ENCODE assay signal across 14 cellular contexts in the genomic region with DNA sequence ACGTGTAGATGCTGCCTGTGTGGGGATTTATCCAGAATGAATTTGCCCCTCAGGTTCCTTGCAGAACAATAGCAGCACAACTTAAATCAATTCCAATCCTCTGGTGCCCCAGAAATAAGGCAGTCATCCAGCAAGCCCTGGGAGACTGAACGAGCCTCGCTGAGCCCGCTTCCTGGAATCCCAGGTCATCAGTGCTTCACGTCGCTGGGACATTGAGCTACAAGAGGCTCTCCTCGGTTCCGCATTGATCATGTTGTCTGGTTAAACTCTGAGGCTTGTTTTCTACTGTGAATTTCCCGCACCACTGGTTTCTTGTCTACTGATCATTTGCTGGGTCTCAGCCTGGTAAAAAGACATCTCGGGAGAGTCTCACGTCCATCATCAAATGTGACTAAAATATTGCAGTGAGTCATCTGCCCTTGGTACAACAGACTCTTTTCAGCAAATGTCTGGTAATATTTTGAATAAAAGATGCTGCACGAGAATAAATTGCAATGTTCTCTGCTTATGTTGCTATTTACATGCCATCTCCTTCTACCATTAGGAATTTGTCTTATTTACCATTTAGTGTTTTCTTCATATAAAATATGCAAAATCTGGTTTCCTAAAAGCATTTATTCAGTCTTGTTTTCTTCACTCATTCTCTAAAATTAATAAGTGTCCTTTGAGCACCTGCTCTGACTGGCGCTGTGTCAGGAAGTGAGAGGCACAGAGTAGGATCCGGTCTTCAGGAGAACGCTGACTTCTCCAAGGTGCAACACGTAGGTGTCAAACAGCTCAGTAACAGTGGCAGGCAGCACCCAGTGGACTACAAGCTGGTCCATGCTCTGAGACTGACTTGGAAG.
A peak's percentile ranks its signal among the peaks of the same experiment; 100 is the strongest.
DNase-seq lines count a peak whose midpoint lies in the region; ATAC-seq, FAIRE-seq and TF ChIP-seq lines count a peak whose summit lies in the region.
"Had no signal": no experiment of that assay in that cellular context is flagged by ENCODE, and none has a peak within 500 bp of the region (broad histone marks: within the 10 kb centered on the region; RNA-seq: fewer than 3 reads in every experiment).

No MANE protein-coding gene starts in this region.

- no peaks in the 10 kb centered on the region for H4K20me1 ChIP-seq in SK-N-SH (ENCODE audit: insufficient read depth)

- no peak overlapping the region for H3K4me2 ChIP-seq in SK-N-SH
- H3K4me2 ChIP-seq: A549 had no signal

- intact Hi-C loops in right cardiac atrium (cut with DNase I) (no loop called here), thyroid gland (cut with DNase I) (no loop called here)

- no peak for TF ChIP-seq CTCF in thyroid gland (IDR thresholded peaks at IDR 0.05)
- no peak for TF ChIP-seq CTCF in SK-N-SH (IDR thresholded peaks at IDR 0.05)

- H3K4me1 ChIP-seq in right cardiac atrium (ENCODE audit: control insufficient read depth, insufficient read depth, low read length) (peaks cover 3% of the 10 kb centered on the region), thyroid gland (peaks cover 0 to 5% of the 10 kb centered on the region in 2 donors), SK-N-SH (ENCODE audit: control insufficient read depth in 1 of 2, insufficient read depth in 2 of 2, low read depth in 1 of 2, low read length in 1 of 2) (peaks cover 0 to 8% of the 10 kb centered on the region in 2 experiments; a peak in 1 of 4 replicates)
- H3K4me1 ChIP-seq: A549 had no signal

- H3K27ac ChIP-seq in right cardiac atrium (ENCODE audit: low read length) (peak overlapping the region; percentile 57), thyroid gland (no peak overlapping the region), SK-N-SH (ENCODE audit: low read depth in 2 of 2, low read length in 1 of 2) (no peak overlapping the region)
- H3K27ac ChIP-seq: A549 had no signal

- no peak overlapping the region for H3K27ac Mint-ChIP-seq in stimulated activated naive CD8-positive, alpha-beta T cell treated with anti-CD3 and anti-CD28 coated beads, Interleukin-15, amount 100 ng/mL, for 72 hours
- H3K27ac Mint-ChIP-seq: activated CD4-positive, alpha-beta memory T cell treated with anti-CD3 and anti-CD28 coated beads, Interleukin-2, amount 10 ng/mL, durations not matched to agents 7 days and 5 days; T-cell had no signal

- no peak for TF ChIP-seq POLR2A in thyroid gland (IDR thresholded peaks at IDR 0.05)

- H3K9ac ChIP-seq in SK-N-SH: no peak overlapping the region

- H3K9me2 ChIP-seq in SK-N-SH: no peaks in the 10 kb centered on the region

- H3K9me3 ChIP-seq in right cardiac atrium (ENCODE audit: control insufficient read depth, low read length) (no peaks in the 10 kb centered on the region), thyroid gland (no peaks in the 10 kb centered on the region), SK-N-SH (no peaks in the 10 kb centered on the region)
- H3K9me3 ChIP-seq: A549 had no signal

- peak; percentile 31 for ATAC-seq in stimulated activated naive CD8-positive, alpha-beta T cell treated with anti-CD3 and anti-CD28 coated beads, Interleukin-15, amount 100 ng/mL, for 72 hours
- ATAC-seq in stimulated activated naive CD8-positive, alpha-beta T cell treated with anti-CD3 and anti-CD28 coated beads, Interleukin-15, Interleukin-2, amounts not matched to agents 100 U/mL and 50 U/mL, for 24 hours: no peak
- no peak for ATAC-seq in right cardiac atrium
- ATAC-seq: A549, HCT116, T-cell had no signal

- H3K27me3 Mint-ChIP-seq in stimulated activated naive CD8-positive, alpha-beta T cell treated with anti-CD3 and anti-CD28 coated beads, Interleukin-15, amount 100 ng/mL, for 72 hours: peaks cover 8% of the 10 kb centered on the region
- H3K27me3 Mint-ChIP-seq: activated CD4-positive, alpha-beta memory T cell treated with anti-CD3 and anti-CD28 coated beads, Interleukin-2, amount 10 ng/mL, durations not matched to agents 7 days and 5 days had no signal

- no peaks in the 10 kb centered on the region for H3K79me2 ChIP-seq in SK-N-SH (ENCODE audit: insufficient read depth)

- DNase-seq in stimulated activated naive CD8-positive, alpha-beta T cell treated with anti-CD3 and anti-CD28 coated beads, Interleukin-15, amount 100 ng/mL, for 72 hours: no peak
- no peak for DNase-seq in stimulated activated naive CD8-positive, alpha-beta T cell treated with anti-CD3 and anti-CD28 coated beads, Interleukin-15, Interleukin-2, amounts not matched to agents 100 U/mL and 50 U/mL, for 24 hours
- DNase-seq in RCC 7860 (ENCODE audit: low spot score) (no peak), right cardiac atrium (peak in 1 of 3 donors; percentile 53), thyroid gland (peak; percentile 20 to 36), islet precursor cell (no peak), SK-N-SH (no peak)
- no peak for DNase-seq in activated effector memory CD4-positive, alpha-beta T cell treated with anti-CD3 and anti-CD28 coated beads, Interleukin-2, amount 50 U/mL, for 16 hours
- DNase-seq: activated CD4-positive, alpha-beta memory T cell treated with anti-CD3 and anti-CD28 coated beads, Interleukin-2, amount 10 ng/mL, durations not matched to agents 7 days and 5 days; NCI-H1092 had no signal

- no peak for TF ChIP-seq RAD21 in SK-N-SH (IDR thresholded peaks at IDR 0.05; ENCODE audit: low read length)

- H3K4me1 Mint-ChIP-seq in stimulated activated naive CD8-positive, alpha-beta T cell treated with anti-CD3 and anti-CD28 coated beads, Interleukin-15, amount 100 ng/mL, for 72 hours: peaks cover 8% of the 10 kb centered on the region

- TF ChIP-seq EP300 in SK-N-SH (IDR thresholded peaks at IDR 0.05; ENCODE audit: borderline replicate concordance in 1 of 2, low read depth in 1 of 2, low read length in 1 of 2): no peak

- H2AFZ ChIP-seq in SK-N-SH (ENCODE audit: low read depth): no peak overlapping the region

- no peaks in the 10 kb centered on the region for H3K9me3 Mint-ChIP-seq in stimulated activated naive CD8-positive, alpha-beta T cell treated with anti-CD3 and anti-CD28 coated beads, Interleukin-15, amount 100 ng/mL, for 72 hours
- H3K9me3 Mint-ChIP-seq: activated CD4-positive, alpha-beta memory T cell treated with anti-CD3 and anti-CD28 coated beads, Interleukin-2, amount 10 ng/mL, durations not matched to agents 7 days and 5 days had no signal

- CTCF ChIA-PET in SK-N-SH (lab: Yijun Ruan, JAX): no interaction called here

- no peak overlapping the region for H3K4me3 ChIP-seq in right cardiac atrium (ENCODE audit: low read length)
- H3K4me3 ChIP-seq in thyroid gland (replicated peaks in 1 of 3): no peak overlapping the region
- no peak overlapping the region for H3K4me3 ChIP-seq in SK-N-SH (ENCODE audit: low read depth in 2 of 2, low read length in 1 of 2)
- H3K4me3 ChIP-seq: A549 had no signal

- no peak overlapping the region for H3K4me3 Mint-ChIP-seq in stimulated activated naive CD8-positive, alpha-beta T cell treated with anti-CD3 and anti-CD28 coated beads, Interleukin-15, amount 100 ng/mL, for 72 hours
- H3K4me3 Mint-ChIP-seq: activated CD4-positive, alpha-beta memory T cell treated with anti-CD3 and anti-CD28 coated beads, Interleukin-2, amount 10 ng/mL, durations not matched to agents 7 days and 5 days; T-cell had no signal

- no peaks in the 10 kb centered on the region for H3F3A ChIP-seq in SK-N-SH (replicated peaks; ENCODE audit: insufficient read depth)

- peak; percentile 35 for FAIRE-seq in RCC 7860 (lab: Jason Lieb, UNC)
- FAIRE-seq: A549, endothelial cell of umbilical vein had no signal

- H3K27me3 ChIP-seq in right cardiac atrium (ENCODE audit: control insufficient read depth, insufficient read depth): no peaks in the 10 kb centered on the region
- no peaks in the 10 kb centered on the region for H3K27me3 ChIP-seq in thyroid gland
- H3K27me3 ChIP-seq in SK-N-SH (ENCODE audit: insufficient read depth): no peaks in the 10 kb centered on the region

- no peaks in the 10 kb centered on the region for H3K36me3 ChIP-seq in thyroid gland
- no peaks in the 10 kb centered on the region for H3K36me3 ChIP-seq in SK-N-SH (replicated peaks in 1 of 2; ENCODE audit: control insufficient read depth in 1 of 2, insufficient read depth in 2 of 2, low read length in 1 of 2)

- POLR2A ChIA-PET in SK-N-SH (lab: Yijun Ruan, JAX): no interaction called here

- WGBS in right cardiac atrium: 59% methylated on average over 16 of the region's 16 CpGs
- WGBS in thyroid gland, 2 donors: 47 to 54% methylated on average over 16 of the region's 16 CpGs
- whole genome bisulfite sequencing in SK-N-SH (ENCODE audit: low lambda C conversion rate): 59% methylated on average over 16 of the region's 16 CpGs

TF ChIP-seq in SK-N-SH, 30 proteins besides CTCF, POLR2A, EP300 and RAD21 (continues in another document):
- no peak for TF ChIP-seq TAF1 (IDR thresholded peaks at IDR 0.05; ENCODE audit: borderline replicate concordance, low read depth, low read length)
- TF ChIP-seq MXI1 (IDR thresholded peaks at IDR 0.05; ENCODE audit: low read depth, low read length): no peak
- TF ChIP-seq RFX5 (IDR thresholded peaks at IDR 0.05; ENCODE audit: low read length): no peak
- no peak for TF ChIP-seq NFIC (IDR thresholded peaks at IDR 0.05; ENCODE audit: borderline replicate concordance)
- TF ChIP-seq EZH2phosphoT487 (IDR thresholded peaks at IDR 0.05; ENCODE audit: borderline replicate concordance, low read depth): no peak
- TF ChIP-seq ZBTB33 (IDR thresholded peaks at IDR 0.05; ENCODE audit: borderline replicate concordance, low read depth): no peak
- TF ChIP-seq MEF2A (IDR thresholded peaks at IDR 0.05; ENCODE audit: borderline replicate concordance, low read depth): no peak

Comparison
In these comparisons a context has a peak if more than half of its experiments do, and no peak if none do; other contexts are left out.
1. DNase-seq: peak in thyroid gland (2 of 2); none in stimulated activated naive CD8-positive, alpha-beta T cell treated with anti-CD3 and anti-CD28 coated beads, Interleukin-15, amount 100 ng/mL, for 72 hours (0 of 2), stimulated activated naive CD8-positive, alpha-beta T cell treated with anti-CD3 and anti-CD28 coated beads, Interleukin-15, Interleukin-2, amounts not matched to agents 100 U/mL and 50 U/mL, for 24 hours (single experiment), RCC 7860 (single experiment), islet precursor cell (single experiment), activated effector memory CD4-positive, alpha-beta T cell treated with anti-CD3 and anti-CD28 coated beads, Interleukin-2, amount 50 U/mL, for 16 hours (single experiment) and SK-N-SH (single experiment).